ENCODE assay signal across 19 cellular contexts in the genomic region with DNA sequence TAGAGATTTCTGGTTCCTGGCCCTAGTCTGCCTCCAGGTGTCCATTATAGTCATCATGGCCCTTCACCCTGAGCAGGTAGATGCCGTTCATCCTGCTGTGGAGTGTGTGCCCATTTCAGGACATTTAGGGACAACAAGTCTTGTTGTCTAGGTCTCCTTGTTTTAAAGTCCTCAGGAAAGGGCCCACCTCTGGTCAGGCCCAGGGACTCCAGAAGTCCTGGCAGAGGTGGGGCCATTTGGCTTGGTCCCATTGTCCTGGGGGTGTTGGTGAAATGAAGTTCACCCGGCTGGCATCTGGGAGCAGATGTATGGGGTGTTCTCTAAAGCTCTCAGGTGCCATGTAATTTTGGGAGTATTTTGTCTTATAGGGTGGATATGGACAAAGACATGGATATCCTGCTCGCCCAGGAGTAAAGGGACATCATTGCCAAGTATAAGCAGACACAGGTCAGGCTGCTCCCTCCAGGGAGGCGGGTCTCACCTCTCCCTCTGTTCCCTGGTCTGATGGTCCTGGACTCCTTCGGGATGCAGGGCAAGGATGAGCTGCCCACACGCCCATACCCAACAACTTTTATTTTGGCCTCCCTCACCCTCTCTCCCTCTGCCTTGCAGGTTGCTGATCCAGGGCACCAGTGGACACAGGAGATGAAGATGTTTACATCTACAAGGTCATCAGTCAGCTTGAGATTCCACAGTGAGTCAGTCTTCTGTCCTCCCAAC. TPM values are rescaled to one million over a fixed set of nuclear protein-coding genes. Genes with fewer than 3 reads are reported as not detected.
DNase-seq lines count a peak whose midpoint lies in the region; ATAC-seq and TF ChIP-seq lines count a peak whose summit lies in the region.
"Had no signal": no experiment of that assay in that cellular context is flagged by ENCODE, and none has a peak within 500 bp of the region (broad histone marks: within the 10 kb centered on the region; RNA-seq: fewer than 3 reads in every experiment).

No MANE protein-coding gene starts in this region.

- POLR2A ChIA-PET in naive thymus-derived CD4-positive, alpha-beta T cell (lab: Charles Lee) = no interaction called here
- POLR2A ChIA-PET in A673 (lab: Charles Lee; ENCODE audit: low non-redundant PET) = no interaction called here

- peaks cover 29% of the 10 kb centered on the region for H3K27me3 Mint-ChIP-seq in activated CD8-positive, alpha-beta memory T cell treated with anti-CD3 and anti-CD28 coated beads, Interleukin-2, amount 10 ng/mL, durations not matched to agents 7 days and 5 days
- peaks cover 3% of the 10 kb centered on the region for H3K27me3 Mint-ChIP-seq in neural crest cell (ENCODE audit: low read depth)
- peaks cover 9 to 29% (median 23%) of the 10 kb centered on the region in 5 donors for H3K27me3 Mint-ChIP-seq in naive thymus-derived CD4-positive, alpha-beta T cell

- H3K4me3 ChIP-seq in WERI-Rb-1 (ENCODE audit: low read depth, low read length) (no peak overlapping the region), A673 (ENCODE audit: low read depth, low read length, poor library complexity, severe bottlenecking) (no peak overlapping the region)
- no peak overlapping the region for H3K4me3 ChIP-seq in naive thymus-derived CD4-positive, alpha-beta T cell (ENCODE audit: low read length)
- H3K4me3 ChIP-seq: A549, BLaER1, HAP-1 had no signal

- DNase-seq in activated CD8-positive, alpha-beta memory T cell treated with anti-CD3 and anti-CD28 coated beads, Interleukin-2, amount 10 ng/mL, durations not matched to agents 7 days and 5 days = peak; percentile 28
- no peak for DNase-seq in activated CD8-positive, alpha-beta memory T cell treated with anti-CD3 and anti-CD28 coated beads for 24 hours
- DNase-seq in WERI-Rb-1 (peak; percentile 4), neural crest cell (ENCODE audit: low read depth, low spot score) (no peak), middle frontal gyrus (ENCODE audit: extremely low spot score, low spot score) (no peak), A673 (ENCODE audit: low spot score) (no peak)
- no peak for DNase-seq in naive thymus-derived CD4-positive, alpha-beta T cell
- DNase-seq: Calu3; CD4-positive, alpha-beta memory T cell; DMS79 treated with DMSO at 0.1 percent for 48 hours; GF-D8 had no signal

- ATAC-seq in activated CD8-positive, alpha-beta memory T cell treated with anti-CD3 and anti-CD28 coated beads, Interleukin-2, amount 10 ng/mL, durations not matched to agents 7 days and 5 days = no peak
- ATAC-seq in naive thymus-derived CD4-positive, alpha-beta T cell = no peak
- ATAC-seq: A549 had no signal

- peaks cover 16% of the 10 kb centered on the region for H3K4me1 Mint-ChIP-seq in activated CD8-positive, alpha-beta memory T cell treated with anti-CD3 and anti-CD28 coated beads, Interleukin-2, amount 10 ng/mL, durations not matched to agents 7 days and 5 days
- no peaks in the 10 kb centered on the region for H3K4me1 Mint-ChIP-seq in neural crest cell
- H3K4me1 Mint-ChIP-seq in naive thymus-derived CD4-positive, alpha-beta T cell = peaks cover 0 to 11% (median 5%) of the 10 kb centered on the region in 7 donors

- H3K4me1 ChIP-seq in naive thymus-derived CD4-positive, alpha-beta T cell (ENCODE audit: control insufficient read depth in 2 of 2, insufficient read depth in 2 of 2, low read length in 2 of 2) = no peaks in the 10 kb centered on the region
- H3K4me1 ChIP-seq in A673 (ENCODE audit: insufficient read depth, low read length, poor library complexity, severe bottlenecking) = no peaks in the 10 kb centered on the region
- H3K4me1 ChIP-seq: A549, BLaER1, HAP-1 had no signal

- H3K9me3 ChIP-seq in WERI-Rb-1 (ENCODE audit: severe bottlenecking) (peaks cover 6% of the 10 kb centered on the region), A673 (ENCODE audit: low read depth, low read length, poor library complexity, severe bottlenecking) (peaks cover 9% of the 10 kb centered on the region)
- H3K9me3 ChIP-seq in naive thymus-derived CD4-positive, alpha-beta T cell (ENCODE audit: control insufficient read depth in 2 of 3, low read length in 3 of 3) = no peaks in the 10 kb centered on the region
- H3K9me3 ChIP-seq: A549, HAP-1 had no signal

- BruUV-seq in A673 (replicated peaks; lab: Mats Ljungman, UMichigan) = no TSS peak

- H3K36me3 ChIP-seq in WERI-Rb-1 (no peaks in the 10 kb centered on the region), A673 (ENCODE audit: insufficient read depth, low read length, poor library complexity, severe bottlenecking) (no peaks in the 10 kb centered on the region)
- H3K36me3 ChIP-seq in naive thymus-derived CD4-positive, alpha-beta T cell (ENCODE audit: control insufficient read depth in 2 of 3, insufficient read depth in 3 of 3, low read length in 3 of 3) = no peaks in the 10 kb centered on the region
- H3K36me3 ChIP-seq: BLaER1, HAP-1 had no signal

- intact Hi-C loops in naive thymus-derived CD4-positive, alpha-beta T cell (cut with micrococcal nuclease) = no loop called here
- intact Hi-C loops in A673 (cut with micrococcal nuclease; ENCODE audit: unreplicated experiment) = no loop called here

- H3K27me3 ChIP-seq in WERI-Rb-1 (ENCODE audit: insufficient read depth, low read depth, severe bottlenecking) (peaks cover 28% of the 10 kb centered on the region), A673 (replicated peaks; ENCODE audit: insufficient read depth, low read depth, low read length, poor library complexity) (peaks cover 15% of the 10 kb centered on the region)
- no peaks in the 10 kb centered on the region for H3K27me3 ChIP-seq in naive thymus-derived CD4-positive, alpha-beta T cell (ENCODE audit: control insufficient read depth in 2 of 2, insufficient read depth in 2 of 2, low read length in 2 of 2)
- H3K27me3 ChIP-seq: BLaER1 had no signal

- peaks cover 2% of the 10 kb centered on the region for H3K9me3 Mint-ChIP-seq in activated CD8-positive, alpha-beta memory T cell treated with anti-CD3 and anti-CD28 coated beads, Interleukin-2, amount 10 ng/mL, durations not matched to agents 7 days and 5 days (ENCODE audit: low read depth)
- H3K9me3 Mint-ChIP-seq in neural crest cell = peaks cover 7% of the 10 kb centered on the region
- peaks cover 0 to 5% (median 0%) of the 10 kb centered on the region in 11 donors for H3K9me3 Mint-ChIP-seq in naive thymus-derived CD4-positive, alpha-beta T cell
- H3K9me3 Mint-ChIP-seq: CD4-positive, alpha-beta memory T cell had no signal

- peaks cover 1% of the 10 kb centered on the region for H3K36me3 Mint-ChIP-seq in activated CD8-positive, alpha-beta memory T cell treated with anti-CD3 and anti-CD28 coated beads, Interleukin-2, amount 10 ng/mL, durations not matched to agents 7 days and 5 days
- peaks cover 5% of the 10 kb centered on the region for H3K36me3 Mint-ChIP-seq in neural crest cell (ENCODE audit: low read depth)
- H3K36me3 Mint-ChIP-seq in naive thymus-derived CD4-positive, alpha-beta T cell = peaks cover 0 to 5% (median 0%) of the 10 kb centered on the region in 5 donors
- H3K36me3 Mint-ChIP-seq: CD14-positive monocyte; CD4-positive, alpha-beta memory T cell had no signal

- H3K27ac ChIP-seq in WERI-Rb-1 = no peak overlapping the region
- H3K27ac ChIP-seq in naive thymus-derived CD4-positive, alpha-beta T cell (ENCODE audit: low read depth, low read length) = no peak overlapping the region
- no peak overlapping the region for H3K27ac ChIP-seq in A673 (ENCODE audit: low read depth, low read length, poor library complexity, severe bottlenecking)
- H3K27ac ChIP-seq: 22Rv1, A549, BLaER1 had no signal

- CTCF ChIA-PET in activated CD8-positive, alpha-beta memory T cell treated with anti-CD3 and anti-CD28 coated beads, Interleukin-2, amount 10 ng/mL, durations not matched to agents 7 days and 5 days (lab: Charles Lee) = no interaction called here
- CTCF ChIA-PET in naive thymus-derived CD4-positive, alpha-beta T cell (lab: Charles Lee) = interaction anchor here (0.6 kb wide), 1 partner anchor 838 kb away, joined by 3 read pairs; no protein-coding TSS in a partner anchor
- CTCF ChIA-PET in A673 (lab: Charles Lee) = no interaction called here

- TF ChIP-seq CTCF in WERI-Rb-1 (IDR thresholded peaks at IDR 0.05; ENCODE audit: low read depth, low read length) (no peak), neural crest cell (conservative IDR thresholded peaks at IDR 0.05) (no peak), A673 (conservative IDR thresholded peaks at IDR 0.05; ENCODE audit: low read depth, low read length) (no peak)

- H3K27ac Mint-ChIP-seq in activated CD8-positive, alpha-beta memory T cell treated with anti-CD3 and anti-CD28 coated beads, Interleukin-2, amount 10 ng/mL, durations not matched to agents 7 days and 5 days = no peak overlapping the region
- H3K27ac Mint-ChIP-seq in neural crest cell (ENCODE audit: unreplicated experiment) = peak overlapping the region; percentile 17
- H3K27ac Mint-ChIP-seq in naive thymus-derived CD4-positive, alpha-beta T cell = no peak overlapping the region
- H3K27ac Mint-ChIP-seq: CD14-positive monocyte; CD4-positive, alpha-beta memory T cell had no signal

- H3K4me3 Mint-ChIP-seq in activated CD8-positive, alpha-beta memory T cell treated with anti-CD3 and anti-CD28 coated beads, Interleukin-2, amount 10 ng/mL, durations not matched to agents 7 days and 5 days = no peak overlapping the region
- H3K4me3 Mint-ChIP-seq in neural crest cell = no peak overlapping the region
- H3K4me3 Mint-ChIP-seq in naive thymus-derived CD4-positive, alpha-beta T cell = no peak overlapping the region
- H3K4me3 Mint-ChIP-seq: CD14-positive monocyte; CD4-positive, alpha-beta memory T cell had no signal

RNA-seq across cellular contexts. Expression of a gene that starts 31.7 kb away (rescaled TPM):
- total RNA-seq in activated CD8-positive, alpha-beta memory T cell treated with anti-CD3 and anti-CD28 coated beads, Interleukin-2, amount 10 ng/mL, durations not matched to agents 7 days and 5 days = not detected
- total RNA-seq in neural crest cell (not detected in 2 replicates), A673 (2021) (not detected in 2 replicates)
- total RNA-seq in naive thymus-derived CD4-positive, alpha-beta T cell = not detected
- polyA plus RNA-seq in naive thymus-derived CD4-positive, alpha-beta T cell = not detected
- total RNA-seq: Calu3; CD4-positive, alpha-beta memory T cell; H1; HT-29 had no signal
- polyA plus RNA-seq: A549; AG04450; CD14-positive monocyte; CD4-positive, alpha-beta memory T cell; H1 had no signal

RNA-seq across cellular contexts. Expression of a gene that starts 40.1 kb away (rescaled TPM):
- total RNA-seq in activated CD8-positive, alpha-beta memory T cell treated with anti-CD3 and anti-CD28 coated beads, Interleukin-2, amount 10 ng/mL, durations not matched to agents 7 days and 5 days = 1 to 10 TPM in 1 of 2 experiments, not detected in 1; 1.6 TPM
- total RNA-seq in neural crest cell (not detected in 2 replicates), A673 (2021) (not detected in 2 replicates)
- 1 to 10 TPM in 1 of 5 experiments, not detected in 4; 1.9 TPM for total RNA-seq in naive thymus-derived CD4-positive, alpha-beta T cell
- polyA plus RNA-seq in naive thymus-derived CD4-positive, alpha-beta T cell = not detected
- total RNA-seq: CD4-positive, alpha-beta memory T cell; H1; HT-29 had no signal
- polyA plus RNA-seq: AG04450; CD14-positive monocyte; CD4-positive, alpha-beta memory T cell had no signal

Comparison
In these comparisons a context has a peak if more than half of its experiments do, and no peak if none do; other contexts are left out.
1. DNase-seq: peak in activated CD8-positive, alpha-beta memory T cell treated with anti-CD3 and anti-CD28 coated beads, Interleukin-2, amount 10 ng/mL, durations not matched to agents 7 days and 5 days (single experiment) and WERI-Rb-1 (single experiment); none in activated CD8-positive, alpha-beta memory T cell treated with anti-CD3 and anti-CD28 coated beads for 24 hours (single experiment), neural crest cell (single experiment), naive thymus-derived CD4-positive, alpha-beta T cell (0 of 9), middle frontal gyrus (single experiment) and A673 (single experiment).